In the genomic region with DNA sequence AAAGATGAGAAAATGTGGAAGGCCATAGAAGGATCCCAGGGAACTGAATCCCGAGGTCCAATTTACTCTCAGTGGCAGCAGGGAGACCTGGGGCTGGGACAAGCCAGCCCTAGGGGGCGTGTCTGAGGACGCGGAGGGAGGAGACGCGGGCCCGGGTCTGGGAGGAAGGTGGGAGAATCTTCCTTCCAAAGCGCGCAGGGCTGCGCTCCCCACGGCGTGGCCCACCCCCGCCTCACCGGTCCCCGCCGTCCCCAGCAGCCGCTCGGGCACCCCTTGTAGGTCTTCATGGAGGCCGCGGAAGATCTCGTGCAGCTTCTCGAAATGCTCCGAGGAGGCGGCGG, we compare ENCODE assay signal across 8 cellular contexts. TPM values are rescaled to one million over a fixed set of nuclear protein-coding genes. Genes with fewer than 3 reads are reported as not detected.
DNase-seq lines count a peak whose midpoint lies in the region; ATAC-seq and TF ChIP-seq lines count a peak whose summit lies in the region.

No MANE protein-coding gene starts in this region.

- H3K27me3 ChIP-seq in BLaER1, result no peaks in the 10 kb centered on the region
- H3K27me3 ChIP-seq in lung (ENCODE audit: control insufficient read depth, insufficient read depth), result no peaks in the 10 kb centered on the region

- H4K20me1 ChIP-seq in BLaER1, result peaks cover 53% of the 10 kb centered on the region

- peak; percentile 57 for ATAC-seq in HG03432 (IDR thresholded peaks at IDR 0.05; ENCODE audit: unreplicated experiment)
- ATAC-seq in lung (ENCODE audit: insufficient read depth, low FRiP score), result peak; percentile 76

- no peak for TF ChIP-seq CTCF in lung (IDR thresholded peaks at IDR 0.05; ENCODE audit: control extremely low read depth, extremely low read depth)

- H3K27ac ChIP-seq in BLaER1, result peak overlapping the region; percentile 99
- peak overlapping the region; percentile 90 to 99 for H3K27ac ChIP-seq in lung (ENCODE audit: low read depth in 1 of 2, low read length in 1 of 2)

- WGBS in lung, 2 donors, result 0 to 1% methylated on average over 19 to 25 of the region's 25 CpGs

- POLR2A ChIA-PET in activated CD4-positive, alpha-beta memory T cell treated with anti-CD3 and anti-CD28 coated beads, Interleukin-2, amount 10 ng/mL, durations not matched to agents 7 days and 5 days (lab: Charles Lee), result interaction anchor here (1.0 to 3.9 kb wide), 7 partner anchors 15 to 314 kb away, joined by 3 to 69 read pairs (median 4); partner anchors contain the start of genes ATP6V1D, EIF2S1, PIGH and RDH11

- H3K4me2 ChIP-seq in BLaER1, result peak overlapping the region; percentile 98

- H3K36me3 Mint-ChIP-seq in activated CD4-positive, alpha-beta memory T cell treated with anti-CD3 and anti-CD28 coated beads, Interleukin-2, amount 10 ng/mL, durations not matched to agents 7 days and 5 days (ENCODE audit: low read depth), result peaks cover 27% of the 10 kb centered on the region

- CTCF ChIA-PET in activated CD4-positive, alpha-beta memory T cell treated with anti-CD3 and anti-CD28 coated beads, Interleukin-2, amount 10 ng/mL, durations not matched to agents 7 days and 5 days (lab: Charles Lee), result interaction anchor here (1.0 to 2.4 kb wide), 8 partner anchors 8 to 314 kb away, joined by 3 to 9 read pairs (median 5); partner anchors contain the start of genes ARG2, ATP6V1D, EIF2S1 and PIGH

- H3K27me3 Mint-ChIP-seq in activated CD4-positive, alpha-beta memory T cell treated with anti-CD3 and anti-CD28 coated beads, Interleukin-2, amount 10 ng/mL, durations not matched to agents 7 days and 5 days, result no peaks in the 10 kb centered on the region

- H3K4me1 ChIP-seq in BLaER1, result peaks cover 28% of the 10 kb centered on the region
- H3K4me1 ChIP-seq in lung (ENCODE audit: control insufficient read depth in 2 of 2, insufficient read depth in 2 of 2, low read length in 2 of 2), result peaks cover 6 to 13% of the 10 kb centered on the region in 2 donors

- H3K36me3 ChIP-seq in BLaER1 (peaks cover 29% of the 10 kb centered on the region), lung (ENCODE audit: control insufficient read depth in 2 of 2, insufficient read depth in 2 of 2, low read length in 2 of 2) (peaks cover 4 to 6% of the 10 kb centered on the region in 2 donors)

- H3K9ac ChIP-seq in BLaER1, result peak overlapping the region; percentile 99

- DNase-seq in GM19240 (ENCODE audit: insufficient read length, low spot score) (peak; percentile 16), NCI-H524 treated with DMSO at 0.1 percent for 48 hours (lab: John Stamatoyannopoulos, UW) (peak; percentile 37), lung (ENCODE audit: low spot score) (peak; percentile 62)
- DNase-seq in activated CD4-positive, alpha-beta memory T cell treated with anti-CD3 and anti-CD28 coated beads, Interleukin-2, amount 10 ng/mL, durations not matched to agents 7 days and 5 days, result peak; percentile 59
- DNase-seq in effector CD8-positive, alpha-beta T cell (lab: John Stamatoyannopoulos, UW), result peak; percentile 49
- DNase-seq in stimulated activated CD8-positive, alpha-beta memory T cell treated with anti-CD3 and anti-CD28 coated beads, Interleukin-15, amount 100 ng/mL, for 24 hours (ENCODE audit: low read depth), result peak; percentile 18

- peak overlapping the region; percentile 79 for H3K4me3 Mint-ChIP-seq in activated CD4-positive, alpha-beta memory T cell treated with anti-CD3 and anti-CD28 coated beads, Interleukin-2, amount 10 ng/mL, durations not matched to agents 7 days and 5 days

- H3K4me3 ChIP-seq in BLaER1, result peak overlapping the region; percentile 98
- peak overlapping the region; percentile 93 for H3K4me3 ChIP-seq in lung

- peak overlapping the region; percentile 66 for H3K27ac Mint-ChIP-seq in activated CD4-positive, alpha-beta memory T cell treated with anti-CD3 and anti-CD28 coated beads, Interleukin-2, amount 10 ng/mL, durations not matched to agents 7 days and 5 days

- H3K9me3 Mint-ChIP-seq in activated CD4-positive, alpha-beta memory T cell treated with anti-CD3 and anti-CD28 coated beads, Interleukin-2, amount 10 ng/mL, durations not matched to agents 7 days and 5 days, result no peaks in the 10 kb centered on the region

- H3K4me1 Mint-ChIP-seq in activated CD4-positive, alpha-beta memory T cell treated with anti-CD3 and anti-CD28 coated beads, Interleukin-2, amount 10 ng/mL, durations not matched to agents 7 days and 5 days, result peaks cover 35% of the 10 kb centered on the region

- H3K9me3 ChIP-seq in BLaER1 (no peaks in the 10 kb centered on the region), lung (ENCODE audit: control insufficient read depth in 2 of 2, insufficient read depth in 1 of 2, low read length in 1 of 2) (no peaks in the 10 kb centered on the region)

RNA-seq across cellular contexts. Expression of gene VTI1B, which starts 0.3 kb away (rescaled TPM):
- 10 to 100 TPM; 73.3 to 77.3 TPM for total RNA-seq in activated CD4-positive, alpha-beta memory T cell treated with anti-CD3 and anti-CD28 coated beads, Interleukin-2, amount 10 ng/mL, durations not matched to agents 7 days and 5 days
- total RNA-seq in lung, result 100 to 1,000 TPM in 1 of 2 donors, 10 to 100 TPM in 1; 43.9 to 105 TPM
- 10 to 100 TPM; 48.4 to 86.6 TPM for polyA plus RNA-seq in lung

RNA-seq across cellular contexts. Expression of gene RDH11, which starts 21.5 kb away (rescaled TPM):
- total RNA-seq in activated CD4-positive, alpha-beta memory T cell treated with anti-CD3 and anti-CD28 coated beads, Interleukin-2, amount 10 ng/mL, durations not matched to agents 7 days and 5 days, result 10 to 100 TPM; 56.6 to 60.4 TPM
- 10 to 100 TPM; 73.7 to 80.3 TPM for total RNA-seq in lung
- 10 to 100 TPM; 42.0 to 60.3 TPM for polyA plus RNA-seq in lung

RNA-seq across cellular contexts. Expression of gene RDH12, which starts 27.6 kb away (rescaled TPM):
- total RNA-seq in activated CD4-positive, alpha-beta memory T cell treated with anti-CD3 and anti-CD28 coated beads, Interleukin-2, amount 10 ng/mL, durations not matched to agents 7 days and 5 days, result not detected
- under 1 TPM in 1 of 2 donors, not detected in 1; 0.25 TPM for total RNA-seq in lung
- under 1 TPM; 0.06 to 0.22 TPM for polyA plus RNA-seq in lung

RNA-seq across cellular contexts. Expression of gene ARG2, which starts 54.4 kb away (rescaled TPM):
- total RNA-seq in activated CD4-positive, alpha-beta memory T cell treated with anti-CD3 and anti-CD28 coated beads, Interleukin-2, amount 10 ng/mL, durations not matched to agents 7 days and 5 days, result 1 to 10 TPM; 6.8 to 7.7 TPM
- total RNA-seq in lung, result 1 to 10 TPM; 1.1 to 5.9 TPM
- 1 to 10 TPM; 4.5 to 5.5 TPM for polyA plus RNA-seq in lung

Comparison
In these comparisons a context has a peak if more than half of its experiments do, and no peak if none do; other contexts are left out.
1. Peak in every context shown above with its lines: DNase-seq, ATAC-seq, H3K4me3 ChIP-seq and H3K27ac ChIP-seq.